In genomic region chr2:69846182-69847067, GRCh38 we compare ENCODE assay signal across 26 cellular contexts.
"Had no signal": no experiment of that assay in that cellular context is flagged by ENCODE, and none has a peak within 500 bp of the region (broad histone marks: within the 10 kb centered on the region; RNA-seq: fewer than 3 reads in every experiment).

No MANE protein-coding gene starts in this region.

- H3K4me3 Mint-ChIP-seq: activated naive CD8-positive, alpha-beta T cell treated with anti-CD3 and anti-CD28 coated beads, Interleukin-2, amount 10 ng/mL, durations not matched to agents 7 days and 5 days; activated T-cell treated with anti-CD3 and anti-CD28 coated beads, Interleukin-2, amount 50 U/mL, for 4 hours; brain; immature natural killer cell; naive thymus-derived CD4-positive, alpha-beta T cell; type B pancreatic cell had no signal

- DNase-seq: activated CD4-positive, alpha-beta T cell treated with anti-CD3 and anti-CD28 coated beads, Interleukin-2, amount 50 U/mL, for 1 hour; activated CD8-positive, alpha-beta memory T cell treated with anti-CD3 and anti-CD28 coated beads for 24 hours; activated effector memory CD4-positive, alpha-beta T cell treated with Interleukin-2 at 50 U/mL for 16 hours; activated naive CD4-positive, alpha-beta T cell treated with Interleukin-2 at 50 U/mL for 16 hours; activated naive CD8-positive, alpha-beta T cell treated with anti-CD3 and anti-CD28 coated beads, Interleukin-2, amount 10 ng/mL, durations not matched to agents 7 days and 5 days; activated T-cell treated with anti-CD3 and anti-CD28 coated beads, Interleukin-2, amount 50 U/mL, for 4 hours; foreskin fibroblast; head of caudate nucleus; hypothalamus; immature natural killer cell; kidney; left colon; mammary epithelial cell; midbrain; naive thymus-derived CD4-positive, alpha-beta T cell; posterior cingulate gyrus; right cardiac atrium; spleen; stimulated activated naive CD4-positive, alpha-beta T cell treated with Interleukin-2 at 50 U/mL for 16 hours; T-helper 1 cell; uterus; WERI-Rb-1 had no signal

- H3K27me3 Mint-ChIP-seq: activated naive CD8-positive, alpha-beta T cell treated with anti-CD3 and anti-CD28 coated beads, Interleukin-2, amount 10 ng/mL, durations not matched to agents 7 days and 5 days; brain; naive thymus-derived CD4-positive, alpha-beta T cell; type B pancreatic cell had no signal

- H3K4me1 Mint-ChIP-seq: brain, immature natural killer cell had no signal

- H3K9me3 Mint-ChIP-seq: activated naive CD8-positive, alpha-beta T cell treated with anti-CD3 and anti-CD28 coated beads, Interleukin-2, amount 10 ng/mL, durations not matched to agents 7 days and 5 days; activated T-cell treated with anti-CD3 and anti-CD28 coated beads, Interleukin-2, amount 50 U/mL, for 4 hours; brain; immature natural killer cell; naive thymus-derived CD4-positive, alpha-beta T cell; type B pancreatic cell had no signal

- ATAC-seq: activated CD4-positive, CD25-positive, alpha-beta regulatory T cell treated with anti-CD3 and anti-CD28 coated beads, Interleukin-2, amount 50 U/mL, for 24 hours; activated T-cell treated with anti-CD3 and anti-CD28 coated beads, Interleukin-2, amount 50 U/mL, for 4 hours; esophagus mucosa; left colon; naive thymus-derived CD4-positive, alpha-beta T cell; right cardiac atrium had no signal

- H3K27ac Mint-ChIP-seq: activated naive CD8-positive, alpha-beta T cell treated with anti-CD3 and anti-CD28 coated beads, Interleukin-2, amount 10 ng/mL, durations not matched to agents 7 days and 5 days; type B pancreatic cell had no signal
